Comparison of ENCODE assay signal across 13 cellular contexts in genomic region chr2:197197808-197198409, GRCh38.
A peak's percentile ranks its signal among the peaks of the same experiment; 100 is the strongest.
DNase-seq lines count a peak whose midpoint lies in the region; ATAC-seq and TF ChIP-seq lines count a peak whose summit lies in the region.
"Had no signal": no experiment of that assay in that cellular context is flagged by ENCODE, and none has a peak within 500 bp of the region (broad histone marks: within the 10 kb centered on the region; RNA-seq: fewer than 3 reads in every experiment).

No MANE protein-coding gene starts in this region.

- H3K9me3 Mint-ChIP-seq in activated CD8-positive, alpha-beta T cell treated with anti-CD3 and anti-CD28 coated beads for 36 hours, result peaks cover 5% of the 10 kb centered on the region
- H3K9me3 Mint-ChIP-seq in memory B cell, result no peaks in the 10 kb centered on the region

- intact Hi-C loops in activated CD8-positive, alpha-beta T cell treated with anti-CD3 and anti-CD28 coated beads for 36 hours (cut with micrococcal nuclease), result loop anchor here (2.0 to 5.0 kb wide), 2 partner anchors 39 to 111 kb away; no protein-coding TSS in a partner anchor
- intact Hi-C loops in uterus (cut with DNase I; ENCODE audit: low total_unique reads), result loop anchor here (10.0 kb wide), 1 partner anchor 117 kb away; the partner anchor contains the start of gene ANKRD44

- H3K36me3 Mint-ChIP-seq in activated CD8-positive, alpha-beta T cell treated with anti-CD3 and anti-CD28 coated beads for 36 hours (ENCODE audit: low read depth), result peaks cover 34% of the 10 kb centered on the region
- peaks cover 21% of the 10 kb centered on the region for H3K36me3 Mint-ChIP-seq in memory B cell

- H3K27me3 Mint-ChIP-seq in activated CD8-positive, alpha-beta T cell treated with anti-CD3 and anti-CD28 coated beads for 36 hours, result no peaks in the 10 kb centered on the region
- H3K27me3 Mint-ChIP-seq in memory B cell, result no peaks in the 10 kb centered on the region

- TF ChIP-seq POLR2A in uterus (IDR thresholded peaks at IDR 0.05), result no peak

- no peak overlapping the region for H3K4me3 ChIP-seq in uterus

- no peaks in the 10 kb centered on the region for H3K36me3 ChIP-seq in uterus

- peaks cover 85% of the 10 kb centered on the region for H3K4me1 Mint-ChIP-seq in activated CD8-positive, alpha-beta T cell treated with anti-CD3 and anti-CD28 coated beads for 36 hours (ENCODE audit: low read depth)
- H3K4me1 Mint-ChIP-seq in memory B cell, result peaks cover 49% of the 10 kb centered on the region

- no peaks in the 10 kb centered on the region for H3K9me3 ChIP-seq in uterus

- H3K27ac ChIP-seq in uterus, result no peak overlapping the region

- H3K27me3 ChIP-seq in uterus, result no peaks in the 10 kb centered on the region

- POLR2A ChIA-PET in activated CD8-positive, alpha-beta T cell treated with anti-CD3 and anti-CD28 coated beads for 36 hours (lab: Charles Lee), result interaction anchor here (0.9 to 4.1 kb wide), 12 partner anchors 9 to 112 kb away, joined by 3 to 36 read pairs (median 3); partner anchors contain the start of gene ANKRD44
- POLR2A ChIA-PET in GM10248 (lab: Yijun Ruan, JAX), result interaction anchor here (0.7 to 0.9 kb wide), 3 partner anchors 10 to 59 kb away, joined by 3 to 7 read pairs (median 5); no protein-coding TSS in a partner anchor

- TF ChIP-seq CTCF in activated CD8-positive, alpha-beta T cell treated with anti-CD3 and anti-CD28 coated beads for 36 hours (IDR thresholded peaks at IDR 0.05), result no peak
- TF ChIP-seq CTCF in uterus (IDR thresholded peaks at IDR 0.05), result no peak
- TF ChIP-seq CTCF in GM10248 (IDR thresholded peaks at IDR 0.05; ENCODE audit: control extremely low read depth, extremely low read depth, low read depth, missing control alignments), result no peak

- DNase-seq in stimulated activated naive CD4-positive, alpha-beta T cell (lab: John Stamatoyannopoulos, UW), result peak in 5 of 6 experiments; percentile 38 to 68 (median 41)
- DNase-seq in stimulated activated naive CD4-positive, alpha-beta T cell treated with Interleukin-2 at 50 U/mL for 16 hours (lab: John Stamatoyannopoulos, UW), result no peak
- DNase-seq in activated CD8-positive, alpha-beta T cell treated with anti-CD3 and anti-CD28 coated beads for 36 hours, result no peak
- DNase-seq in memory B cell (ENCODE audit: low spot score in 2 of 2) (no peak), uterus (no peak), GM10248 (ENCODE audit: extremely low spot score) (no peak)
- DNase-seq in stimulated activated CD8-positive, alpha-beta memory T cell treated with anti-CD3 and anti-CD28 coated beads, Interleukin-4, amount 100 ng/mL, for 48 hours, result no peak
- DNase-seq: activated effector memory CD4-positive, alpha-beta T cell treated with Interleukin-2 at 50 U/mL for 16 hours; mammary epithelial cell; NCI-H1105; OCI-M1; T-helper 9 cell had no signal

- H3K4me3 Mint-ChIP-seq in activated CD8-positive, alpha-beta T cell treated with anti-CD3 and anti-CD28 coated beads for 36 hours, result peak overlapping the region; percentile 78
- peak overlapping the region; percentile 82 for H3K4me3 Mint-ChIP-seq in memory B cell

- no peak for ATAC-seq in activated CD8-positive, alpha-beta T cell treated with anti-CD3 and anti-CD28 coated beads for 36 hours
- ATAC-seq in memory B cell (ENCODE audit: low read depth), result no peak
- no peak for ATAC-seq in GM18498 (IDR thresholded peaks at IDR 0.05; ENCODE audit: unreplicated experiment)

- peaks cover 6 to 7% of the 10 kb centered on the region in 2 donors for H3K4me1 ChIP-seq in uterus

- CTCF ChIA-PET in activated CD8-positive, alpha-beta T cell treated with anti-CD3 and anti-CD28 coated beads for 36 hours (lab: Charles Lee), result interaction anchor here (0.6 to 3.9 kb wide), 16 partner anchors 8 to 180 kb away, joined by 3 to 29 read pairs (median 4); no protein-coding TSS in a partner anchor
- CTCF ChIA-PET in GM10248 (lab: Yijun Ruan, JAX), result interaction anchor here (1.2 to 8.1 kb wide), 8 partner anchors 10 to 111 kb away, joined by 3 to 54 read pairs (median 8); no protein-coding TSS in a partner anchor

- peak overlapping the region; percentile 94 for H3K27ac Mint-ChIP-seq in activated CD8-positive, alpha-beta T cell treated with anti-CD3 and anti-CD28 coated beads for 36 hours
- peak overlapping the region; percentile 94 for H3K27ac Mint-ChIP-seq in memory B cell

Comparison
In these comparisons a context has a peak if more than half of its experiments do, and no peak if none do; other contexts are left out.
1. DNase-seq: peak in stimulated activated naive CD4-positive, alpha-beta T cell (5 of 6); none in stimulated activated naive CD4-positive, alpha-beta T cell treated with Interleukin-2 at 50 U/mL for 16 hours (single experiment), activated CD8-positive, alpha-beta T cell treated with anti-CD3 and anti-CD28 coated beads for 36 hours (single experiment), memory B cell (0 of 2), uterus (0 of 2), GM10248 (single experiment) and stimulated activated CD8-positive, alpha-beta memory T cell treated with anti-CD3 and anti-CD28 coated beads, Interleukin-4, amount 100 ng/mL, for 48 hours (single experiment).